Comparison of ENCODE assay signal across 7 cellular contexts in the genomic region with DNA sequence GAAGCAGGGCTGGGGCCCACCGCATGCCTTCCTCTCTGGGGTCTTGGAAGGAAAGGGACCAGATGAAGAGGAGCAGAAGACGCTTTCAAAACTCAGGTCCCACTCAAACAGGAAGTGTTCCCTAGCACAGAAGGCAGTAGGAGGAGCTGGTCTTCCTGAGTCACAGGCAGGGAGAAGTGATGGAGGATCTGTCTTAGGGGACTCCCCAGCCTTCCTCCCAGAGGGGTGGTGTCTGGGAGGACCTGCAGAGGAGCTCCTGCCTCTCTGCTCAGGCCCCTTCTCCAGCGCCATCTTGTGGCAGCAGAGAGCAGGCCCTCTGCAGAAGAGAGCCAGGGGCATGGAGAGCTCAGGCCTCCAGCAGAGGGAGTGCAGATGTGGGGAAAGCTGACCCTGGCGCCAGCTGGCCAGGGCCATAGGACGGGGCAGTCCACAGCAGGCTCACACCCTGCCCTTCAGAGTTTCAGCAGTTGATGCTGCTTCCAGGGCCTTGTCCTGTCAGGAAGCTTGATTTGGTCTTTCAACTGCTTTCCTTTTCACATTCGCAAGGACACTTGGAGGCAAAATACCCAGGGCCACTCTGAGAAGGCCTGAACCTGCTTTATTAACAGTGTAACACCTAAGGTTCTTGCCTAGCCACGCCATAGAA.
DNase-seq lines count a peak whose midpoint lies in the region; ATAC-seq and TF ChIP-seq lines count a peak whose summit lies in the region.

No MANE protein-coding gene starts in this region.

- H3K4me2 ChIP-seq in HCT116 (ENCODE audit: low read length): no peak overlapping the region

- no TSS peak for BruUV-seq in HCT116 (replicated peaks; lab: Mats Ljungman, UMichigan)

- no peaks in the 10 kb centered on the region for H3K79me2 ChIP-seq in HCT116 (ENCODE audit: insufficient read depth, low read length)

- TF ChIP-seq CTCF in GM12875 (IDR thresholded peaks at IDR 0.05; ENCODE audit: borderline replicate concordance, insufficient read depth, low read depth, low read length) (peak; percentile 100), HCT116 (IDR thresholded peaks at IDR 0.05 in 2 of 3, conservative IDR thresholded peaks at IDR 0.05 in 1 of 3; ENCODE audit: borderline replicate concordance in 1 of 3, insufficient read depth in 1 of 3, low read depth in 2 of 3, low read length in 2 of 3) (peak; percentile 99 to 100 (median 99))

- H3K27ac ChIP-seq in HCT116 (ENCODE audit: low read depth, low read length): no peak overlapping the region

- H3K9me3 Mint-ChIP-seq in T-cell: no peaks in the 10 kb centered on the region

- H3K36me3 ChIP-seq in HCT116 (ENCODE audit: control insufficient read depth in 1 of 2, insufficient read depth in 2 of 2, low read length in 2 of 2) (no peaks in the 10 kb centered on the region), MG63 (no peaks in the 10 kb centered on the region)

- ATAC-seq in HCT116: peak; percentile 94
- peak; percentile 79 to 91 (median 84) for ATAC-seq in T-cell (replicated peaks in 1 of 4)
- peak; percentile 94 for ATAC-seq in sciatic nerve

- RAD21 ChIA-PET in HCT116 (lab: Charles Lee; ENCODE audit: low non-redundant PET in 1 of 2, low total read pairs in 2 of 2, uncharacterized antibody in 2 of 2, unreplicated experiment in 2 of 2): interaction anchor here (0.6 to 1.5 kb wide), 5 partner anchors 9 to 120 kb away, joined by 3 to 4 read pairs (median 3); no protein-coding TSS in a partner anchor

- intact Hi-C loops in HCT116 (cut with micrococcal nuclease): loop anchor here (1.0 to 5.0 kb wide), 2 partner anchors 123 to 228 kb away; no protein-coding TSS in a partner anchor
- intact Hi-C loops in sciatic nerve (cut with DNase I): no loop called here

- H3K27me3 Mint-ChIP-seq in T-cell: no peaks in the 10 kb centered on the region

- TF ChIP-seq POLR2A in HCT116 (IDR thresholded peaks at IDR 0.05; ENCODE audit: borderline replicate concordance, extremely low read depth, insufficient read depth, insufficient read length): no peak

- H4K20me1 ChIP-seq in HCT116 (ENCODE audit: insufficient read depth): no peaks in the 10 kb centered on the region

- CTCF ChIA-PET in HCT116 (lab: Charles Lee) (interaction anchor here (0.6 to 3.5 kb wide), 29 partner anchors 9 to 1102 kb away, joined by 3 to 49 read pairs (median 5); partner anchors contain the start of genes SFRP4 and STARD3NL), T-cell (lab: Charles Lee) (interaction anchor here (0.5 to 4.8 kb wide), 60 partner anchors 9 to 1647 kb away, joined by 3 to 173 read pairs (median 6); partner anchors contain the start of genes ELMO1 (in 1 of the 2), STARD3NL (in 1 of the 2) and TARP (in 1 of the 2))

- H3K4me3 Mint-ChIP-seq in T-cell: peak overlapping the region; percentile 75 to 83 (median 80)

- H3K36me3 Mint-ChIP-seq in T-cell: no peaks in the 10 kb centered on the region

- H3K9me3 ChIP-seq in HCT116 (ENCODE audit: control insufficient read depth in 1 of 2, insufficient read depth in 1 of 2, low read depth in 1 of 2, low read length in 2 of 2) (no peaks in the 10 kb centered on the region), MG63 (no peaks in the 10 kb centered on the region)

- peak overlapping the region; percentile 87 to 95 for H3K27ac Mint-ChIP-seq in T-cell

- H3K9me2 ChIP-seq in HCT116 (ENCODE audit: insufficient read depth): no peaks in the 10 kb centered on the region

- DNase-seq in HCT116 (ENCODE audit: low read depth, low spot score): peak; percentile 73
- DNase-seq in MG63: peak; percentile 90
- DNase-seq in T-cell: peak in 33 of 34 experiments; percentile 59 to 84 (median 74)
- peak; percentile 84 for DNase-seq in amniotic epithelial cell (ENCODE audit: low read depth)
- DNase-seq in hepatic stellate cell (ENCODE audit: low spot score): peak; percentile 61
- DNase-seq in sciatic nerve (ENCODE audit: low spot score): peak; percentile 90

- peak overlapping the region; percentile 8 for H2AFZ ChIP-seq in HCT116 (ENCODE audit: low read depth, low read length, poor library complexity, severe bottlenecking)

- H3K4me3 ChIP-seq in GM12875 (ENCODE audit: low read depth, low read length) (peak overlapping the region; percentile 37), HCT116 (replicated peaks in 1 of 2; ENCODE audit: low read depth in 1 of 2, low read length in 2 of 2) (no peak overlapping the region), MG63 (no peak overlapping the region)

- peaks cover 7 to 25% of the 10 kb centered on the region in 2 experiments; a peak in 3 of 4 replicates for H3K4me1 ChIP-seq in HCT116 (ENCODE audit: control insufficient read depth in 1 of 2, insufficient read depth in 2 of 2, low read length in 2 of 2)

- peak; percentile 80 for TF ChIP-seq RAD21 in HCT116 (IDR thresholded peaks at IDR 0.05; ENCODE audit: low read depth)

- H3K4me1 Mint-ChIP-seq in T-cell: peaks cover 42 to 57% (median 50%) of the 10 kb centered on the region in 3 donors

- POLR2A ChIA-PET in HCT116 (lab: Charles Lee): interaction anchor here (1.8 kb wide), 1 partner anchor 13 kb away, joined by 4 read pairs; no protein-coding TSS in a partner anchor
- POLR2A ChIA-PET in T-cell (lab: Charles Lee): interaction anchor here (0.5 to 1.1 kb wide), 4 partner anchors 9 to 154 kb away, joined by 3 to 5 read pairs (median 4); no protein-coding TSS in a partner anchor

- H3K27me3 ChIP-seq in HCT116 (ENCODE audit: insufficient read depth, low read length): no peaks in the 10 kb centered on the region
- no peaks in the 10 kb centered on the region for H3K27me3 ChIP-seq in MG63

- no peak overlapping the region for H3K9ac ChIP-seq in HCT116 (ENCODE audit: low read length)

TF ChIP-seq in HCT116, 20 proteins besides CTCF, POLR2A, EP300 and RAD21:
- TF ChIP-seq JUND (IDR thresholded peaks at IDR 0.05): no peak
- TF ChIP-seq CBX3 (IDR thresholded peaks at IDR 0.05; ENCODE audit: low read depth): peak; percentile 72; the same call in 1 of the 2 replicates
- peak; percentile 58 for TF ChIP-seq YY1 (IDR thresholded peaks at IDR 0.05; ENCODE audit: extremely low read depth, insufficient replicate concordance, low read depth, low read length)
- TF ChIP-seq, protein P1, sequence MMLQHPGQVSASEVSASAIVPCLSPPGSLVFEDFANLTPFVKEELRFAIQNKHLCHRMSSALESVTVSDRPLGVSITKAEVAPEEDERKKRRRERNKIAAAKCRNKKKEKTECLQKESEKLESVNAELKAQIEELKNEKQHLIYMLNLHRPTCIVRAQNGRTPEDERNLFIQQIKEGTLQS (IDR thresholded peaks at IDR 0.05): no peak
- no peak for TF ChIP-seq EZH2phosphoT487 (IDR thresholded peaks at IDR 0.05; ENCODE audit: borderline replicate concordance)
TF ChIP-seq in HCT116: peak in this region for 2.
